Comparison of ENCODE assay signal across 1 cellular context in the genomic region with DNA sequence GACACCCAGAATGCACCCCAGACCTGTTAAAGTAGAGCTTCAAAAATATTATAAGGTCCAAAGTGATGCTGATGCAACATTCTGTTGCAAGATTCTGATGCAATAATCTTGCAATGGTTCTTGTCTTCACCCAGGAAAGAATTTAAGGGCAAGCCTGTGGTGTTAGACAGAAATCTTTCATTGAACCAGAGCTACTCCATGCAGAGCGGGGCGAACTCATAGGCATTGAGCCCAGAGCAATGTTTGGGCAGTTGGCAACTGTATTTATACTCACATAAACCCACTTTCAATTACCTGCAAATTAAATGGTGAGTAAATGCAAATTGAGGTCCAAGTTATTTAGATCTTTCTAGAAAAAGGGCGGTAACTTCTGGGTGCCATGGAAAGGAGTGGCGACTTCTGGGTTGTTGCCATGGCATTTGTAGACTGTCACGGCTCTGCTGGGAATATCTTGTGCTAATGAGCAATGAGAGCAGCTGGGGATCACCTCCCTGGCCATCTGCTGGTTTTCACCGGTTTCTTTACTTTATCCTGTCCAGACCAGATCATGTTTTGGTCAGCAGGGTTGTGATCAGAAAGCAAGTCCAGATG.
TF ChIP-seq lines count a peak whose summit lies in the region.

No MANE protein-coding gene starts in this region.

TF ChIP-seq in K562, 482 proteins besides CTCF, POLR2A, EP300 and RAD21 (continues in another document):
- TF ChIP-seq TSHZ1 (CRISPR knock-in tag; IDR thresholded peaks at IDR 0.05): peak; percentile 100
- peak; percentile 73 for TF ChIP-seq VEZF1 (CRISPR knock-in tag; IDR thresholded peaks at IDR 0.05)
- TF ChIP-seq CTCFL (IDR thresholded peaks at IDR 0.05; ENCODE audit: borderline replicate concordance, insufficient read depth, low read depth, low read length, poor library complexity, severe bottlenecking): no peak
- no peak for TF ChIP-seq LEF1 (IDR thresholded peaks at IDR 0.05)
- no peak for TF ChIP-seq PHF21A (IDR thresholded peaks at IDR 0.05; ENCODE audit: borderline replicate concordance, low read depth)
- no peak for TF ChIP-seq USF2 (CRISPR knock-in tag; IDR thresholded peaks at IDR 0.05)
- no peak for TF ChIP-seq SRSF3 (IDR thresholded peaks at IDR 0.05; ENCODE audit: insufficient read depth, low read length)
- TF ChIP-seq NCOA6 (IDR thresholded peaks at IDR 0.05): no peak
- TF ChIP-seq KHSRP (IDR thresholded peaks at IDR 0.05): no peak
- no peak for TF ChIP-seq CBFA2T3 (IDR thresholded peaks at IDR 0.05)
- no peak for TF ChIP-seq RBM14 (IDR thresholded peaks at IDR 0.05; ENCODE audit: borderline replicate concordance, insufficient read depth, low read depth, low read length)
- no peak for TF ChIP-seq CREM (IDR thresholded peaks at IDR 0.05; ENCODE audit: low read depth)
- TF ChIP-seq, protein P1, sequence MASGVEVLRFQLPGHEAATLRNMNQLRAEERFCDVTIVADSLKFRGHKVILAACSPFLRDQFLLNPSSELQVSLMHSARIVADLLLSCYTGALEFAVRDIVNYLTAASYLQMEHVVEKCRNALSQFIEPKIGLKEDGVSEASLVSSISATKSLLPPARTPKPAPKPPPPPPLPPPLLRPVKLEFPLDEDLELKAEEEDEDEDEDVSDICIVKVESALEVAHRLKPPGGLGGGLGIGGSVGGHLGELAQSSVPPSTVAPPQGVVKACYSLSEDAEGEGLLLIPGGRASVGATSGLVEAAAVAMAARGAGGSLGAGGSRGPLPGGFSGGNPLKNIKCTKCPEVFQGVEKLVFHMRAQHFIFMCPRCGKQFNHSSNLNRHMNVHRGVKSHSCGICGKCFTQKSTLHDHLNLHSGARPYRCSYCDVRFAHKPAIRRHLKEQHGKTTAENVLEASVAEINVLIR (CRISPR knock-in tag; IDR thresholded peaks at IDR 0.05): peak; percentile 95
- peak; percentile 100 for TF ChIP-seq ZNF561 (CRISPR knock-in tag; conservative IDR thresholded peaks at IDR 0.05)
- TF ChIP-seq RUNX1 (IDR thresholded peaks at IDR 0.05; ENCODE audit: low read depth): no peak
- no peak for TF ChIP-seq SETDB1 (IDR thresholded peaks at IDR 0.05; ENCODE audit: low read length)
- TF ChIP-seq SAFB2 (IDR thresholded peaks at IDR 0.05; ENCODE audit: borderline replicate concordance, low read depth, low read length, severe bottlenecking): no peak
- peak; percentile 89 for TF ChIP-seq CEBPB (tag; IDR thresholded peaks at IDR 0.05)
- no peak; the same call in 1 of the 2 replicates for TF ChIP-seq ZNF174 (CRISPR knock-in tag; IDR thresholded peaks at IDR 0.05)
- peak; percentile 100 for TF ChIP-seq CREB5 (CRISPR knock-in tag; IDR thresholded peaks at IDR 0.05)
- no peak for TF ChIP-seq YY1 (IDR thresholded peaks at IDR 0.05; ENCODE audit: borderline replicate concordance in 1 of 3, control insufficient read depth in 1 of 3, extremely low read depth in 1 of 3, insufficient read depth in 3 of 3, insufficient read length in 1 of 3, insufficient replicate concordance in 2 of 3, low read depth in 1 of 3, low read length in 2 of 3)
- no peak for TF ChIP-seq ZNF282 (CRISPR knock-in tag; IDR thresholded peaks at IDR 0.05)
- peak; percentile 99 for TF ChIP-seq ELK3 (CRISPR knock-in tag; IDR thresholded peaks at IDR 0.05)
- peak; percentile 99 for TF ChIP-seq NR2F6 (CRISPR knock-in tag; IDR thresholded peaks at IDR 0.05)
- TF ChIP-seq ZNF696 (CRISPR knock-in tag; conservative IDR thresholded peaks at IDR 0.05): peak; percentile 88; the same call in 1 of the 2 replicates
- peak; percentile 100 for TF ChIP-seq OTX1 (CRISPR knock-in tag; IDR thresholded peaks at IDR 0.05)
- TF ChIP-seq ELF2 (CRISPR knock-in tag; IDR thresholded peaks at IDR 0.05): peak; percentile 99
- TF ChIP-seq PML (IDR thresholded peaks at IDR 0.05; ENCODE audit: low read length): no peak
- TF ChIP-seq YBX1 (IDR thresholded peaks at IDR 0.05): no peak
- TF ChIP-seq NFATC3 (IDR thresholded peaks at IDR 0.05): no peak
- TF ChIP-seq, protein P2, sequence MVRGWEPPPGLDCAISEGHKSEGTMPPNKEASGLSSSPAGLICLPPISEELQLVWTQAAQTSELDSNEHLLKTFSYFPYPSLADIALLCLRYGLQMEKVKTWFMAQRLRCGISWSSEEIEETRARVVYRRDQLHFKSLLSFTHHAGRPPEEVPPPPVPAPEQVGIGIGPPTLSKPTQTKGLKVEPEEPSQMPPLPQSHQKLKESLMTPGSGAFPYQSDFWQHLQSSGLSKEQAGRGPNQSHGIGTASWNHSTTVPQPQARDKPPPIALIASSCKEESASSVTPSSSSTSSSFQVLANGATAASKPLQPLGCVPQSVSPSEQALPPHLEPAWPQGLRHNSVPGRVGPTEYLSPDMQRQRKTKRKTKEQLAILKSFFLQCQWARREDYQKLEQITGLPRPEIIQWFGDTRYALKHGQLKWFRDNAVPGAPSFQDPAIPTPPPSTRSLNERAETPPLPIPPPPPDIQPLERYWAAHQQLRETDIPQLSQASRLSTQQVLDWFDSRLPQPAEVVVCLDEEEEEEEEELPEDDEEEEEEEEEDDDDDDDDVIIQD (CRISPR knock-in tag; IDR thresholded peaks at IDR 0.05): peak; percentile 100
- TF ChIP-seq PRPF4 (IDR thresholded peaks at IDR 0.05; ENCODE audit: insufficient read depth, low read depth, low read length, poor library complexity, severe bottlenecking): no peak
- TF ChIP-seq, protein P3, sequence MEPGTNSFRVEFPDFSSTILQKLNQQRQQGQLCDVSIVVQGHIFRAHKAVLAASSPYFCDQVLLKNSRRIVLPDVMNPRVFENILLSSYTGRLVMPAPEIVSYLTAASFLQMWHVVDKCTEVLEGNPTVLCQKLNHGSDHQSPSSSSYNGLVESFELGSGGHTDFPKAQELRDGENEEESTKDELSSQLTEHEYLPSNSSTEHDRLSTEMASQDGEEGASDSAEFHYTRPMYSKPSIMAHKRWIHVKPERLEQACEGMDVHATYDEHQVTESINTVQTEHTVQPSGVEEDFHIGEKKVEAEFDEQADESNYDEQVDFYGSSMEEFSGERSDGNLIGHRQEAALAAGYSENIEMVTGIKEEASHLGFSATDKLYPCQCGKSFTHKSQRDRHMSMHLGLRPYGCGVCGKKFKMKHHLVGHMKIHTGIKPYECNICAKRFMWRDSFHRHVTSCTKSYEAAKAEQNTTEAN (CRISPR knock-in tag; IDR thresholded peaks at IDR 0.05): no peak
- no peak for TF ChIP-seq PTBP1 (IDR thresholded peaks at IDR 0.05; ENCODE audit: low read depth, low read length)
- peak; percentile 99 for TF ChIP-seq ZNF239 (CRISPR knock-in tag; IDR thresholded peaks at IDR 0.05)
- TF ChIP-seq BACH1 (tag; IDR thresholded peaks at IDR 0.05): peak; percentile 100
- TF ChIP-seq HINFP (tag; conservative IDR thresholded peaks at IDR 0.05; ENCODE audit: low read depth): peak; percentile 89
- no peak for TF ChIP-seq KDM1A (IDR thresholded peaks at IDR 0.05)
- TF ChIP-seq, protein P4, sequence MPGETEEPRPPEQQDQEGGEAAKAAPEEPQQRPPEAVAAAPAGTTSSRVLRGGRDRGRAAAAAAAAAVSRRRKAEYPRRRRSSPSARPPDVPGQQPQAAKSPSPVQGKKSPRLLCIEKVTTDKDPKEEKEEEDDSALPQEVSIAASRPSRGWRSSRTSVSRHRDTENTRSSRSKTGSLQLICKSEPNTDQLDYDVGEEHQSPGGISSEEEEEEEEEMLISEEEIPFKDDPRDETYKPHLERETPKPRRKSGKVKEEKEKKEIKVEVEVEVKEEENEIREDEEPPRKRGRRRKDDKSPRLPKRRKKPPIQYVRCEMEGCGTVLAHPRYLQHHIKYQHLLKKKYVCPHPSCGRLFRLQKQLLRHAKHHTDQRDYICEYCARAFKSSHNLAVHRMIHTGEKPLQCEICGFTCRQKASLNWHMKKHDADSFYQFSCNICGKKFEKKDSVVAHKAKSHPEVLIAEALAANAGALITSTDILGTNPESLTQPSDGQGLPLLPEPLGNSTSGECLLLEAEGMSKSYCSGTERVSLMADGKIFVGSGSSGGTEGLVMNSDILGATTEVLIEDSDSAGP (CRISPR knock-in tag; IDR thresholded peaks at IDR 0.05): no peak
- TF ChIP-seq, protein P5, sequence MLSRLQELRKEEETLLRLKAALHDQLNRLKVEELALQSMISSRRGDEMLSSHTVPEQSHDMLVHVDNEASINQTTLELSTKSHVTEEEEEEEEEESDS (CRISPR knock-in tag; IDR thresholded peaks at IDR 0.05): peak; percentile 87
- no peak for TF ChIP-seq MEF2A (IDR thresholded peaks at IDR 0.05; ENCODE audit: control insufficient read depth, low read depth, low read length)
- no peak for TF ChIP-seq MCM7 (IDR thresholded peaks at IDR 0.05)
- no peak for TF ChIP-seq ZNF551 (CRISPR knock-in tag; IDR thresholded peaks at IDR 0.05)
- no peak for TF ChIP-seq NCOA2 (IDR thresholded peaks at IDR 0.05; ENCODE audit: partially characterized antibody in 2 of 2)
- no peak for TF ChIP-seq ZNF586 (CRISPR knock-in tag; conservative IDR thresholded peaks at IDR 0.05)
